ENCODE assay signal across 20 cellular contexts in the genomic region with DNA sequence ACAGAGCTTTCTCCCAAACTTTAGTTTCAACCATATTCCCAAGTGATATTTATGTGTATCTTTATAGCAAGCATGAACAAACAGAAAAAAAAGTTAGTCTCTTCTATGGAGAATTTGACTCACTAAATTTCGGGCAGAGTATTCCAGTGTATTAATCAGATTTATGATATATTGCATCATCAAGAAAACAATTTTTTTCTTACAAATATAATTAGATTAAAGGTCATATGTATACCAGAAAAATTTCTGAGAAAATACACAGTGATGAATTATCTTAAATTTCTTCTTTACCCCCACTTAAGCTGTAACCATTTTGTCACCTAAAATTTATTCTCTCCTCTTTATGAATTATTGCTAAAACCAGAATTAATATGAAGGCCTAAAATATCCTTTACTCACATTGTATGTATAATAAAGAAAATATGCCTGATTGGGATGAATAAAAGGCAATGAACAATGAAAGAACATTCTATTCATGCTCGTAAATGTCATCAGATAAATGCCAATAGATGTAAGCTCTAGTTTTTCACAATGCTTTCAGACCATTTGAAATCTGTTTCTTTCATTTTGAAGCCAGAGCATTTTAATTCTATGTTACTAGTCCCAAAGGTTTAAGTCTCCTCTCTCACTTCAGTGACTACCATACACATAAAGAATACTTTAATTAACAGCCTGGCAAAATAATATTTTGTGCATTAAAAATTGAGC.
"Had no signal": no experiment of that assay in that cellular context is flagged by ENCODE, and none has a peak within 500 bp of the region (broad histone marks: within the 10 kb centered on the region; RNA-seq: fewer than 3 reads in every experiment).

No MANE protein-coding gene starts in this region.

- H3K9me3 ChIP-seq: gastrocnemius medialis, lower lobe of right lung, ovary, psoas muscle, sigmoid colon had no signal

- ATAC-seq: effector memory CD8-positive, alpha-beta T cell; gastrocnemius medialis; left ventricle myocardium superior; lower lobe of right lung; naive thymus-derived CD8-positive, alpha-beta T cell; psoas muscle; right cardiac atrium; stimulated activated naive B cell treated with anti-CD40 and anti-IgM and Interleukin-4, amounts not matched to agents 10 μg/mL and 1 μg/mL and 100 μg/mL, for 72 hours had no signal

- H3K27me3 ChIP-seq: gastrocnemius medialis, ovary, sigmoid colon had no signal

- H3K27ac ChIP-seq: gastrocnemius medialis, lower lobe of right lung, ovary, psoas muscle, sigmoid colon had no signal

- DNase-seq: cortex of kidney; effector memory CD8-positive, alpha-beta T cell; foreskin fibroblast; gastrocnemius medialis; head of caudate nucleus; left ventricle myocardium superior; lower lobe of right lung; naive thymus-derived CD8-positive, alpha-beta T cell; nephron progenitor cell; nucleus accumbens; ovary; posterior cingulate gyrus; psoas muscle; right cardiac atrium; sigmoid colon; small intestine; stimulated activated CD4-positive, alpha-beta T cell treated with anti-CD3 and anti-CD28 coated beads, Interleukin-15, amount 100 ng/mL, for 24 hours; stimulated activated CD4-positive, alpha-beta T cell treated with anti-CD3 and anti-CD28 coated beads, Interleukin-2, amount 100 ng/mL, for 48 hours; stimulated activated naive B cell treated with anti-CD40 and anti-IgM and Interleukin-4, amounts not matched to agents 10 μg/mL and 1 μg/mL and 100 μg/mL, for 72 hours had no signal

- FAIRE-seq: keratinocyte had no signal

- H3K4me3 ChIP-seq: gastrocnemius medialis, lower lobe of right lung, ovary, psoas muscle, sigmoid colon had no signal

- H3K36me3 ChIP-seq: gastrocnemius medialis, lower lobe of right lung, ovary, sigmoid colon had no signal

- H3K4me1 ChIP-seq: gastrocnemius medialis, lower lobe of right lung, psoas muscle, sigmoid colon had no signal
